ENCODE assay signal across 8 cellular contexts in the genomic region with DNA sequence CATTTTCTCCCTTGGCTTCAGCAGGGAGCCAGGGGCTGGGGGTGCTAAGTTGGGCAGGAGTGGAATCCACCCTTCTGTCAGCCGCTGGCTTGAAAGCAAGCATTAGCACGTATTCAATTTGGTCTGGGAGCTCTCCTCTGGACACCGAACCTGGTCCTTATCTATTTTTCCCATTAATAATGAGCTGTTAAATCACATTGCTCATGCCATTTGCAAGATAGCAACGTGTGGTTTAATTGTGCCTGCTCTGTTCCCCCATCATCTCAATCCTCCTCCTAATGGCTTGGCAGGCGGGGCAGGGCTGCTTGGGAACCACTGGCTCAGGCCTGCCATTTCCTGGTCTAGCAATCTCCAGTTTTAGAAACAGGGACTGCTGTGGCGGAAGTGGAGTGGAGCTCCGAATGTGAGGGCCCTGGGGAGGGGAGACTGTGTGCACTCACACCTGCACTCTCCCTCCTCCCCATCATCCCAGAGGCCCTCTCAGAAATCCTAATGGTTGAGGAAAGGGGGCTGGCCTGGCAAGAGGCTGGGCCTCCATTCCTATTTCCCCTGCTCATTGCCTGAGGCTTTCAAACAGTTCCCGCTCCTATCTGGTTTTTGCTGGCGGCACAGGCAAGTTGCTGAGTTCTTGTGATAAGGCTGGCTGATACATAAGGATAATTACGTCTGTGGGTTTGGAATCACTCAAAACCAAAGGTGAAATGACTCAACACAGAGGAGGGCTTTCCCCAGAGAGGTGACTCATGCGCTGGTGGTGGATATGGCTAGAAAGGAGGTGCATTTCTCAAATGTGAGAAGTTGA.
A peak's percentile ranks its signal among the peaks of the same experiment; 100 is the strongest.
DNase-seq lines count a peak whose midpoint lies in the region; ATAC-seq and TF ChIP-seq lines count a peak whose summit lies in the region.

No MANE protein-coding gene starts in this region.

- ATAC-seq in GM19351 (IDR thresholded peaks at IDR 0.05; ENCODE audit: unreplicated experiment) (peak; percentile 96), HG03175 (IDR thresholded peaks at IDR 0.05; ENCODE audit: unreplicated experiment) (peak; percentile 95)

- TF ChIP-seq CTCF in fibroblast of pulmonary artery (IDR thresholded peaks at IDR 0.05; ENCODE audit: low read length, missing control alignments): no peak

- DNase-seq in COLO668 (lab: John Stamatoyannopoulos, UW; ENCODE audit: unreplicated experiment) (peak; percentile 24), SW 1271 (lab: John Stamatoyannopoulos, UW) (peak; percentile 35 to 76), fibroblast of pulmonary artery (ENCODE audit: low read depth) (peak; percentile 97), D341Med (ENCODE audit: low spot score) (no peak)
- DNase-seq in stimulated activated CD4-positive, alpha-beta T cell treated with anti-CD3 and anti-CD28 coated beads, Interleukin-15, amount 100 ng/mL, for 48 hours (ENCODE audit: low read depth in 2 of 2): peak; percentile 58 to 64
- no peak for DNase-seq in effector CD8-positive, alpha-beta T cell (lab: John Stamatoyannopoulos, UW)

- no peak overlapping the region for H3K4me3 ChIP-seq in fibroblast of pulmonary artery (replicated peaks; ENCODE audit: low read depth, low read length)

Comparison
In these comparisons a context has a peak if more than half of its experiments do, and no peak if none do; other contexts are left out.
1. DNase-seq: peak in COLO668 (single experiment), SW 1271 (2 of 2), fibroblast of pulmonary artery (single experiment) and stimulated activated CD4-positive, alpha-beta T cell treated with anti-CD3 and anti-CD28 coated beads, Interleukin-15, amount 100 ng/mL, for 48 hours (2 of 2); none in effector CD8-positive, alpha-beta T cell (single experiment) and D341Med (single experiment).